ENCODE assay signal across 8 cellular contexts in genomic region chr1:11908139-11909021, GRCh38. TPM values are rescaled to one million over a fixed set of nuclear protein-coding genes. Genes with fewer than 3 reads are reported as not detected.
DNase-seq lines count a peak whose midpoint lies in the region; ATAC-seq lines count a peak whose summit lies in the region.

No MANE protein-coding gene starts in this region.

- H2AFZ ChIP-seq in mesenchymal stem cell (ENCODE audit: low read depth, low read length): no peak overlapping the region

- peak overlapping the region; percentile 77 for H2BK15ac ChIP-seq in mesenchymal stem cell (ENCODE audit: low read depth, poor library complexity, severe bottlenecking)

- H3K4me2 ChIP-seq in mesenchymal stem cell (ENCODE audit: low read length, poor library complexity, severe bottlenecking): peak overlapping the region; percentile 83

- H3K9ac ChIP-seq in endocrine pancreas (ENCODE audit: control insufficient read depth, insufficient read depth, low read length): peak overlapping the region; percentile 44
- H3K9ac ChIP-seq in mesenchymal stem cell (ENCODE audit: low read length): peak overlapping the region; percentile 92

- H4K8ac ChIP-seq in mesenchymal stem cell (ENCODE audit: low read length): peak overlapping the region; percentile 2

- under 1% methylated on average over 41 of the region's 41 CpGs for WGBS in mesenchymal stem cell

- peak overlapping the region; percentile 99 for H3K27ac ChIP-seq in mesenchymal stem cell (ENCODE audit: low read length, poor library complexity, severe bottlenecking)

- peak overlapping the region; percentile 100 for H2BK5ac ChIP-seq in mesenchymal stem cell (ENCODE audit: low read depth, low read length, poor library complexity, severe bottlenecking)

- no peak overlapping the region for H3K23ac ChIP-seq in mesenchymal stem cell (ENCODE audit: low read length in 2 of 2)

- H2AK5ac ChIP-seq in mesenchymal stem cell (ENCODE audit: low read length, severe bottlenecking): no peak overlapping the region

- H3K9me3 ChIP-seq in endocrine pancreas (ENCODE audit: control insufficient read depth, low read length) (no peaks in the 10 kb centered on the region), mesenchymal stem cell (ENCODE audit: control insufficient read depth, low read length) (no peaks in the 10 kb centered on the region)

- no peaks in the 10 kb centered on the region for H3K79me1 ChIP-seq in mesenchymal stem cell (replicated peaks; ENCODE audit: low read length, poor library complexity, severe bottlenecking)

- H2BK12ac ChIP-seq in mesenchymal stem cell (ENCODE audit: low read length in 2 of 2): no peak overlapping the region

- H4K91ac ChIP-seq in mesenchymal stem cell (ENCODE audit: low read length): no peak overlapping the region

- peak; percentile 35 for ATAC-seq in GM21367 (IDR thresholded peaks at IDR 0.05; ENCODE audit: unreplicated experiment)

- peak overlapping the region; percentile 69 for H3K4me3 ChIP-seq in endocrine pancreas (ENCODE audit: control insufficient read depth, insufficient read depth, low read length)
- peak overlapping the region; percentile 39 to 79 for H3K4me3 ChIP-seq in mesenchymal stem cell (ENCODE audit: insufficient read depth in 1 of 2, low read depth in 1 of 2, low read length in 2 of 2)

- H3K27me3 ChIP-seq in endocrine pancreas (ENCODE audit: control insufficient read depth, insufficient read depth, low read length) (no peaks in the 10 kb centered on the region), mesenchymal stem cell (ENCODE audit: control insufficient read depth in 1 of 2, insufficient read depth in 1 of 2, low read length in 2 of 2) (peaks cover 0 to 3% of the 10 kb centered on the region in 2 experiments)

- no peak overlapping the region for H2BK120ac ChIP-seq in mesenchymal stem cell (ENCODE audit: low read depth, low read length)

- H3K4ac ChIP-seq in mesenchymal stem cell (ENCODE audit: low read depth in 1 of 2, low read length in 2 of 2): no peak overlapping the region

- peak overlapping the region in 1 of 2 experiments; percentile 72 for H3K18ac ChIP-seq in mesenchymal stem cell (ENCODE audit: low read depth in 1 of 2, low read length in 2 of 2)

- H3K36me3 ChIP-seq in endocrine pancreas (ENCODE audit: control insufficient read depth, insufficient read depth, low read length) (no peaks in the 10 kb centered on the region), mesenchymal stem cell (ENCODE audit: control insufficient read depth in 1 of 2, insufficient read depth in 2 of 2, low read depth in 1 of 2, low read length in 2 of 2) (no peaks in the 10 kb centered on the region)

- H3K14ac ChIP-seq in mesenchymal stem cell (ENCODE audit: low read length in 2 of 2): no peak overlapping the region

- peak; percentile 75 for DNase-seq in COLO829 (ENCODE audit: low spot score)
- peak; percentile 99 for DNase-seq in HT1080 (ENCODE audit: low read depth)
- peak; percentile 85 for DNase-seq in NK-92 treated with Interleukin-12 subunit alpha and Interleukin-12 subunit beta, amount 100 ng/mL, for 24 hours (lab: John Stamatoyannopoulos, UW)
- DNase-seq in activated CD8-positive, alpha-beta memory T cell treated with anti-CD3 and anti-CD28 coated beads for 4 hours (ENCODE audit: low read depth in 2 of 2): peak; percentile 60 to 71
- peak; percentile 100 for DNase-seq in mesenchymal stem cell
- DNase-seq in stimulated activated CD8-positive, alpha-beta memory T cell treated with anti-CD3 and anti-CD28 coated beads, Interleukin-12 subunit alpha, Interleukin-12 subunit beta, amount 100 ng/mL, for 24 hours (ENCODE audit: extremely low read depth): peak; percentile 42

- H3K4me1 ChIP-seq in endocrine pancreas (ENCODE audit: control insufficient read depth, insufficient read depth, low read length): no peaks in the 10 kb centered on the region
- H3K4me1 ChIP-seq in mesenchymal stem cell (ENCODE audit: control insufficient read depth, insufficient read depth, low read depth, low read length): peaks cover 3% of the 10 kb centered on the region

RNA-seq across cellular contexts. Expression of gene KIAA2013, which starts 17.8 kb away (rescaled TPM):
- total RNA-seq in HT1080 (2014; rRNA removed; shearing (Covaris generic)): 62.1 and 78.4 TPM in 2 replicates
- polyA plus RNA-seq in HT1080 (2015; cell fraction: cytosol; rRNA removed): 76.9 and 86.2 TPM in 2 replicates
- polyA plus RNA-seq in HT1080 (2015; cell fraction: nucleus; rRNA removed): 60.8 and 66.9 TPM in 2 replicates
- 27.9 TPM for polyA plus RNA-seq in mesenchymal stem cell (2013, experiment 1 of 2)
- polyA plus RNA-seq in mesenchymal stem cell (2013, experiment 2 of 2): 27.6 TPM

RNA-seq across cellular contexts. Expression of gene PLOD1, which starts 26.1 kb away (rescaled TPM):
- total RNA-seq in HT1080 (2014; rRNA removed; shearing (Covaris generic)): 66.4 and 72.4 TPM in 2 replicates
- polyA plus RNA-seq in HT1080 (2015; cell fraction: cytosol; rRNA removed): 136 and 145 TPM in 2 replicates
- 380 and 424 TPM in 2 replicates for polyA plus RNA-seq in HT1080 (2015; cell fraction: nucleus; rRNA removed)
- 269 TPM for polyA plus RNA-seq in mesenchymal stem cell (2013, experiment 1 of 2)
- 276 TPM for polyA plus RNA-seq in mesenchymal stem cell (2013, experiment 2 of 2)

RNA-seq across cellular contexts. Expression of gene NPPB, which starts 49.6 kb away (rescaled TPM):
- total RNA-seq in HT1080 (2014; rRNA removed; shearing (Covaris generic)): not detected in 2 replicates
- not detected in 2 replicates for polyA plus RNA-seq in HT1080 (2015; cell fraction: cytosol; rRNA removed)
- polyA plus RNA-seq in HT1080 (2015; cell fraction: nucleus; rRNA removed): not detected in 2 replicates
- not detected for polyA plus RNA-seq in mesenchymal stem cell (2013, experiment 1 of 2)
- 0.07 TPM for polyA plus RNA-seq in mesenchymal stem cell (2013, experiment 2 of 2)

Comparison
In these comparisons a context has a peak if more than half of its experiments do, and no peak if none do; other contexts are left out.
1. Peak in every context shown above with its lines: DNase-seq, ATAC-seq, H3K4me3 ChIP-seq and H3K27ac ChIP-seq.
2. DNase-seq: peak in every context shown above with its lines; median percentile 100 in mesenchymal stem cell; 99 in HT1080; 85 in NK-92 treated with Interleukin-12 subunit alpha and Interleukin-12 subunit beta, amount 100 ng/mL, for 24 hours; 75 in COLO829; 66 in activated CD8-positive, alpha-beta memory T cell treated with anti-CD3 and anti-CD28 coated beads for 4 hours; 42 in stimulated activated CD8-positive, alpha-beta memory T cell treated with anti-CD3 and anti-CD28 coated beads, Interleukin-12 subunit alpha, Interleukin-12 subunit beta, amount 100 ng/mL, for 24 hours.